ENCODE assay signal across 7 cellular contexts in the genomic region with DNA sequence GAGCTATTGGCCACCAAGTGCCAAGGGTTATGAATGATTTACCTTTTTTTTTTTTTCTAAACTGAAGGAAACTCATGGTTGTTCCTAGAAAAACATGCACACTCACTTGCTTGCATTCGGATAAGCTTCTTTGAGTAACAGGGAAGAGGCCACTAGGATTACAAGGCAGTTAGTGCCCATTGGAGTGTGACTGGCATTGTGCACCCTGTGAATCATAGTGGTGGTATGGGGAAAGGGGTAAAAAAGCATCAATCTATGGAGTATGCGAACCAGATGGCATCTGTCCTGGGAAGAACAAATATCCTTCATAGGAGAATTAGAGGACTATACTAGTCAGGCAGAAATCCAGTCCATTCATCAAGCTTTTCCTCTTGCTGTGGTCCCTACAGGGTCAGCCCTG. TPM values are rescaled to one million over a fixed set of nuclear protein-coding genes. Genes with fewer than 3 reads are reported as not detected.
DNase-seq lines count a peak whose midpoint lies in the region; FAIRE-seq and TF ChIP-seq lines count a peak whose summit lies in the region.

No MANE protein-coding gene starts in this region.

- TF ChIP-seq EP300 in esophagus muscularis mucosa (IDR thresholded peaks at IDR 0.05) (no peak), stomach (IDR thresholded peaks at IDR 0.05) (no peak)

- WGBS in esophagus muscularis mucosa = 67% methylated on average over 2 of the region's 2 CpGs
- WGBS in stomach, 5 donors = 64 to 89% (median 79%) methylated on average over 2 of the region's 2 CpGs
- WGBS in mesendoderm (ENCODE audit: extremely low coverage, insufficient coverage, low lambda C conversion rate) = no CpG with 5 or more reads among the region's 2 CpGs

- H2AK5ac ChIP-seq in mesendoderm (ENCODE audit: low read length) = no peak overlapping the region

- no peak overlapping the region for H4K8ac ChIP-seq in mesendoderm (ENCODE audit: low read depth, low read length)

- H3K56ac ChIP-seq in mesendoderm (ENCODE audit: low read length) = no peak overlapping the region

- no peak overlapping the region for H2BK5ac ChIP-seq in mesendoderm (ENCODE audit: low read length)

- H4K5ac ChIP-seq in mesendoderm (ENCODE audit: low read length) = no peak overlapping the region

- H2BK120ac ChIP-seq in mesendoderm (ENCODE audit: low read depth, low read length) = no peak overlapping the region

- H3K23ac ChIP-seq in mesendoderm (ENCODE audit: low read length) = no peak overlapping the region

- H3K36me3 ChIP-seq in esophagus muscularis mucosa (no peaks in the 10 kb centered on the region), stomach (no peaks in the 10 kb centered on the region), mesendoderm (ENCODE audit: control insufficient read depth, insufficient read depth, low read length) (no peaks in the 10 kb centered on the region)

- H2BK15ac ChIP-seq in mesendoderm (replicated peaks; ENCODE audit: low read depth) = no peak overlapping the region

- H3K18ac ChIP-seq in mesendoderm (ENCODE audit: low read length) = no peak overlapping the region

- TF ChIP-seq CTCF in esophagus muscularis mucosa (IDR thresholded peaks at IDR 0.05) (no peak), stomach (IDR thresholded peaks at IDR 0.05) (no peak)

- H3K9ac ChIP-seq in mesendoderm (ENCODE audit: low read length) = no peak overlapping the region

- H3K9me3 ChIP-seq in esophagus muscularis mucosa (no peaks in the 10 kb centered on the region), stomach (no peaks in the 10 kb centered on the region)

- DNase-seq in H54 (ENCODE audit: insufficient read length, low spot score) = no peak
- peak; percentile 96 for DNase-seq in RCC 7860 (ENCODE audit: low spot score)
- no peak for DNase-seq in esophagus muscularis mucosa (ENCODE audit: extremely low spot score)
- no peak for DNase-seq in stomach
- no peak for DNase-seq in mesendoderm
- no peak for DNase-seq in cerebellum (ENCODE audit: low spot score)
- no peak for DNase-seq in NCI-H2107 (lab: John Stamatoyannopoulos, UW)

- no peak overlapping the region for H3K4me2 ChIP-seq in mesendoderm (ENCODE audit: low read length)

- no peaks in the 10 kb centered on the region for H3K79me2 ChIP-seq in mesendoderm (ENCODE audit: control insufficient read depth, insufficient read depth, low read length)

- FAIRE-seq in H54 (lab: Jason Lieb, UNC) (peak; percentile 20), RCC 7860 (lab: Jason Lieb, UNC) (peak; percentile 96)

- intact Hi-C loops in esophagus muscularis mucosa (cut with DNase I) = no loop called here
- intact Hi-C loops in stomach (cut with DNase I; ENCODE audit: low total_unique reads) = no loop called here

- H3K79me1 ChIP-seq in mesendoderm (ENCODE audit: low read length) = no peaks in the 10 kb centered on the region

- H3K27ac ChIP-seq in esophagus muscularis mucosa (replicated peaks in 1 of 4) = peak overlapping the region in 3 of 4 donors; percentile 24 to 34 (median 33)
- H3K27ac ChIP-seq in stomach = peak overlapping the region in 4 of 5 donors; percentile 14 to 87 (median 82)
- no peak overlapping the region for H3K27ac ChIP-seq in mesendoderm (ENCODE audit: low read depth, low read length)

- H3K4ac ChIP-seq in mesendoderm (ENCODE audit: low read depth, low read length) = no peak overlapping the region

- H3K4me1 ChIP-seq in esophagus muscularis mucosa = peaks cover 60 to 99% (median 99%) of the 10 kb centered on the region in 4 donors
- H3K4me1 ChIP-seq in stomach = peaks cover 46 to 100% (median 87%) of the 10 kb centered on the region in 4 donors
- H3K4me1 ChIP-seq in mesendoderm (ENCODE audit: control insufficient read depth, low read depth, low read length) = peaks cover 36% of the 10 kb centered on the region

- H3K27me3 ChIP-seq in esophagus muscularis mucosa (no peaks in the 10 kb centered on the region), stomach (no peaks in the 10 kb centered on the region), mesendoderm (ENCODE audit: insufficient read depth, low read length, poor library complexity) (no peaks in the 10 kb centered on the region)

- TF ChIP-seq POLR2A in H54 (IDR thresholded peaks at IDR 0.05; ENCODE audit: low read depth, low read length) (no peak), esophagus muscularis mucosa (IDR thresholded peaks at IDR 0.05; ENCODE audit: low read depth) (no peak), stomach (IDR thresholded peaks at IDR 0.05) (no peak)

- H3K4me3 ChIP-seq in esophagus muscularis mucosa (no peak overlapping the region), stomach (no peak overlapping the region), mesendoderm (ENCODE audit: low read length) (no peak overlapping the region)

RNA-seq across cellular contexts. Expression of a gene that starts 24.2 kb away (rescaled TPM):
- total RNA-seq in esophagus muscularis mucosa = 100 to 1,000 TPM; 212 to 292 (median 275) TPM
- 100 to 1,000 TPM in 3 of 5 donors, 10 to 100 TPM in 2; 47.5 to 229 (median 176) TPM for total RNA-seq in stomach
- 100 to 1,000 TPM in 1 of 3 donors, 10 to 100 TPM in 2; 52.4 to 125 (median 65.5) TPM for polyA plus RNA-seq in stomach
- polyA plus RNA-seq in mesendoderm (2013, experiment 1 of 2) = 29.0 TPM
- polyA plus RNA-seq in mesendoderm (2013, experiment 2 of 2) = 30.1 TPM
- total RNA-seq in cerebellum = 6.0 TPM
